In genomic region chr12:92735131-92735721, GRCh38 we compare ENCODE assay signal across 8 cellular contexts. TPM values are rescaled to one million over a fixed set of nuclear protein-coding genes. Genes with fewer than 3 reads are reported as not detected.
DNase-seq lines count a peak whose midpoint lies in the region; ATAC-seq and TF ChIP-seq lines count a peak whose summit lies in the region.

No MANE protein-coding gene starts in this region.

- H3K4me1 Mint-ChIP-seq in activated T-helper 1 cell treated with anti-CD3 and anti-CD28 coated beads, Interleukin-12 subunit alpha, Interleukin-12 subunit beta, Interleukin-2, Interleukin-4 antibody, amounts not matched to agents 30 ng/mL and 10 ng/mL and 1 ng/mL, durations not matched to agents 14 hours and 24 hours and 36 hours (ENCODE audit: low read depth): no peaks in the 10 kb centered on the region

- TF ChIP-seq CTCF in HEK293 (tag by site-specific recombination; IDR thresholded peaks at IDR 0.05) (no peak), fibroblast of lung (conservative IDR thresholded peaks at IDR 0.05 in 1 of 2, IDR thresholded peaks at IDR 0.05 in 1 of 2; ENCODE audit: low read depth in 1 of 2, low read length in 2 of 2) (peak in 1 of 2 donors; percentile 10), gastrocnemius medialis (IDR thresholded peaks at IDR 0.05 in 4 of 5, conservative IDR thresholded peaks at IDR 0.05 in 1 of 5) (no peak)

- H3K79me2 ChIP-seq in fibroblast of lung (ENCODE audit: control insufficient read depth, insufficient read depth, low read length): no peaks in the 10 kb centered on the region

- H2AFZ ChIP-seq in fibroblast of lung (ENCODE audit: low read length): no peak overlapping the region

- H3K27me3 Mint-ChIP-seq in activated T-helper 1 cell treated with anti-CD3 and anti-CD28 coated beads, Interleukin-12 subunit alpha, Interleukin-12 subunit beta, Interleukin-2, Interleukin-4 antibody, amounts not matched to agents 30 ng/mL and 10 ng/mL and 1 ng/mL, durations not matched to agents 14 hours and 24 hours and 36 hours (ENCODE audit: insufficient read depth): peaks cover 6% of the 10 kb centered on the region

- 0 out of 2 replicates have a peak overlapping the region, but pooled peaks have one; percentile 25 for H3K27ac ChIP-seq in HEK293 (ENCODE audit: extremely low read depth, low read depth, low read length)
- H3K27ac ChIP-seq in fibroblast of lung (ENCODE audit: insufficient read depth, low read length): peak overlapping the region; percentile 26
- no peak overlapping the region for H3K27ac ChIP-seq in gastrocnemius medialis

- no peaks in the 10 kb centered on the region for H4K20me1 ChIP-seq in fibroblast of lung (ENCODE audit: control insufficient read depth, extremely low read depth, insufficient read depth, low read length)

- in situ Hi-C loops in gastrocnemius medialis (cut with MboI; ENCODE audit: low sequenced_read_pairs in 4 of 4): no loop called here

- peak overlapping the region; percentile 6 for H3K4me2 ChIP-seq in fibroblast of lung (ENCODE audit: extremely low read depth, insufficient read depth, low read length)

- H3K27me3 ChIP-seq in fibroblast of lung (ENCODE audit: control insufficient read depth, insufficient read depth, low read length) (peaks cover 4% of the 10 kb centered on the region), gastrocnemius medialis (no peaks in the 10 kb centered on the region)

- POLR2A ChIA-PET in HEK293 (lab: Yijun Ruan, JAX): no interaction called here

- H3K36me3 ChIP-seq in HEK293 (ENCODE audit: control insufficient read depth in 2 of 2, insufficient read depth in 1 of 2, low read length in 2 of 2) (no peaks in the 10 kb centered on the region), fibroblast of lung (ENCODE audit: control insufficient read depth, insufficient read depth, low read length) (no peaks in the 10 kb centered on the region), gastrocnemius medialis (no peaks in the 10 kb centered on the region)

- CTCF ChIA-PET in HEK293 (lab: Yijun Ruan, JAX): interaction anchor here (1.2 kb wide), 1 partner anchor 18 kb away, joined by 3 read pairs; no protein-coding TSS in a partner anchor

- DNase-seq in NCI-H748 (lab: John Stamatoyannopoulos, UW; ENCODE audit: unreplicated experiment): peak; percentile 87
- peak; percentile 94 to 98 for DNase-seq in fibroblast of lung (ENCODE audit: low read depth in 2 of 2)
- DNase-seq in gastrocnemius medialis: no peak
- no peak for DNase-seq in HT-29 (ENCODE audit: low spot score)
- no peak for DNase-seq in ureter (ENCODE audit: low spot score)
- no peak for DNase-seq in activated T-helper 1 cell treated with anti-CD3 and anti-CD28 coated beads, Interleukin-12 subunit alpha, Interleukin-12 subunit beta, Interleukin-2, Interleukin-4 antibody, amounts not matched to agents 30 ng/mL and 10 ng/mL and 1 ng/mL, durations not matched to agents 14 hours and 24 hours and 36 hours (ENCODE audit: low spot score)

- no peak overlapping the region for H3K27ac Mint-ChIP-seq in activated T-helper 1 cell treated with anti-CD3 and anti-CD28 coated beads, Interleukin-12 subunit alpha, Interleukin-12 subunit beta, Interleukin-2, Interleukin-4 antibody, amounts not matched to agents 30 ng/mL and 10 ng/mL and 1 ng/mL, durations not matched to agents 14 hours and 24 hours and 36 hours

- no peak overlapping the region for H3K9ac ChIP-seq in fibroblast of lung (ENCODE audit: insufficient read depth, low read length)

- H3K4me1 ChIP-seq in HEK293 (ENCODE audit: control insufficient read depth, insufficient read depth, low read length) (peaks cover 4% of the 10 kb centered on the region; the same call in 1 of the 2 replicates), fibroblast of lung (ENCODE audit: control insufficient read depth, extremely low read depth, insufficient read depth, low read length) (peaks cover 7% of the 10 kb centered on the region), gastrocnemius medialis (peaks cover 11 to 13% of the 10 kb centered on the region in 2 donors)

- ATAC-seq in gastrocnemius medialis (peak; percentile 46 to 50), HG02885 (IDR thresholded peaks at IDR 0.05; ENCODE audit: poor library complexity, unreplicated experiment) (no peak)

- intact Hi-C loops in gastrocnemius medialis (cut with DNase I; ENCODE audit: low total_unique reads): no loop called here
- intact Hi-C loops in activated T-helper 1 cell treated with anti-CD3 and anti-CD28 coated beads, Interleukin-12 subunit alpha, Interleukin-12 subunit beta, Interleukin-2, Interleukin-4 antibody, amounts not matched to agents 30 ng/mL and 10 ng/mL and 1 ng/mL, durations not matched to agents 14 hours and 24 hours and 36 hours (cut with micrococcal nuclease): no loop called here

- H3K4me3 Mint-ChIP-seq in activated T-helper 1 cell treated with anti-CD3 and anti-CD28 coated beads, Interleukin-12 subunit alpha, Interleukin-12 subunit beta, Interleukin-2, Interleukin-4 antibody, amounts not matched to agents 30 ng/mL and 10 ng/mL and 1 ng/mL, durations not matched to agents 14 hours and 24 hours and 36 hours: no peak overlapping the region

- no peaks in the 10 kb centered on the region for H3K9me3 ChIP-seq in HEK293 (ENCODE audit: control insufficient read depth, insufficient read depth, low read depth, low read length)
- H3K9me3 ChIP-seq in fibroblast of lung (ENCODE audit: control insufficient read depth, insufficient read depth, low read depth, low read length): no peaks in the 10 kb centered on the region
- H3K9me3 ChIP-seq in gastrocnemius medialis: no peaks in the 10 kb centered on the region

- no peaks in the 10 kb centered on the region for H3K9me3 Mint-ChIP-seq in activated T-helper 1 cell treated with anti-CD3 and anti-CD28 coated beads, Interleukin-12 subunit alpha, Interleukin-12 subunit beta, Interleukin-2, Interleukin-4 antibody, amounts not matched to agents 30 ng/mL and 10 ng/mL and 1 ng/mL, durations not matched to agents 14 hours and 24 hours and 36 hours

- no peaks in the 10 kb centered on the region for H3K36me3 Mint-ChIP-seq in activated T-helper 1 cell treated with anti-CD3 and anti-CD28 coated beads, Interleukin-12 subunit alpha, Interleukin-12 subunit beta, Interleukin-2, Interleukin-4 antibody, amounts not matched to agents 30 ng/mL and 10 ng/mL and 1 ng/mL, durations not matched to agents 14 hours and 24 hours and 36 hours (ENCODE audit: low read depth)

- no peak for TF ChIP-seq POLR2A in gastrocnemius medialis (IDR thresholded peaks at IDR 0.05)

- H3K4me3 ChIP-seq in HEK293 (ENCODE audit: low read depth, low read length) (no peak overlapping the region), fibroblast of lung (replicated peaks in 1 of 4; ENCODE audit: control extremely low read depth in 1 of 4, insufficient read depth in 1 of 4, low read depth in 3 of 4, low read length in 4 of 4) (peak overlapping the region in 1 of 4 experiments; percentile 27), gastrocnemius medialis (no peak overlapping the region)

TF ChIP-seq in HEK293, 187 proteins besides CTCF, POLR2A, EP300 and RAD21 (continues in another document):
- TF ChIP-seq SCRT1 (tag by site-specific recombination; IDR thresholded peaks at IDR 0.05; ENCODE audit: borderline replicate concordance) (peak; percentile 77), FEZF1 (tag by site-specific recombination; IDR thresholded peaks at IDR 0.05) (peak; percentile 69), ZSCAN4 (tag by site-specific recombination; IDR thresholded peaks at IDR 0.05) (peak; percentile 37; the same call in 1 of the 2 replicates), PRDM6 (tag by site-specific recombination; IDR thresholded peaks at IDR 0.05) (peak; percentile 89)

RNA-seq across cellular contexts. Expression of gene PLEKHG7, which starts 32.4 kb away (rescaled TPM):
- total RNA-seq in fibroblast of lung (not detected in 2 replicates), gastrocnemius medialis (not detected), ureter (4.2 TPM)
- not detected in 2 replicates for polyA plus RNA-seq in fibroblast of lung
- not detected in 2 replicates for polyA plus RNA-seq in fibroblast of lung (2012)
- polyA minus RNA-seq in fibroblast of lung (ENCODE audit: low replicate concordance): not detected in 2 replicates
- total RNA-seq in HT-29 (2014; rRNA removed; shearing (Covaris generic)): 0.13 and 0.65 TPM in 2 replicates
- not detected in 2 replicates for total RNA-seq in activated T-helper 1 cell treated with anti-CD3 and anti-CD28 coated beads, Interleukin-12 subunit alpha, Interleukin-12 subunit beta, Interleukin-2, Interleukin-4 antibody, amounts not matched to agents 30 ng/mL and 10 ng/mL and 1 ng/mL, durations not matched to agents 14 hours and 24 hours and 36 hours

Comparison
In these comparisons a context has a peak if more than half of its experiments do, and no peak if none do; other contexts are left out.
1. H3K27ac ChIP-seq: peak in HEK293 (single experiment) and fibroblast of lung (single experiment); none in gastrocnemius medialis (0 of 4).
2. DNase-seq: peak in NCI-H748 (single experiment) and fibroblast of lung (2 of 2); none in gastrocnemius medialis (0 of 2), HT-29 (single experiment), ureter (single experiment) and activated T-helper 1 cell treated with anti-CD3 and anti-CD28 coated beads, Interleukin-12 subunit alpha, Interleukin-12 subunit beta, Interleukin-2, Interleukin-4 antibody, amounts not matched to agents 30 ng/mL and 10 ng/mL and 1 ng/mL, durations not matched to agents 14 hours and 24 hours and 36 hours (single experiment).